In the genomic region with DNA sequence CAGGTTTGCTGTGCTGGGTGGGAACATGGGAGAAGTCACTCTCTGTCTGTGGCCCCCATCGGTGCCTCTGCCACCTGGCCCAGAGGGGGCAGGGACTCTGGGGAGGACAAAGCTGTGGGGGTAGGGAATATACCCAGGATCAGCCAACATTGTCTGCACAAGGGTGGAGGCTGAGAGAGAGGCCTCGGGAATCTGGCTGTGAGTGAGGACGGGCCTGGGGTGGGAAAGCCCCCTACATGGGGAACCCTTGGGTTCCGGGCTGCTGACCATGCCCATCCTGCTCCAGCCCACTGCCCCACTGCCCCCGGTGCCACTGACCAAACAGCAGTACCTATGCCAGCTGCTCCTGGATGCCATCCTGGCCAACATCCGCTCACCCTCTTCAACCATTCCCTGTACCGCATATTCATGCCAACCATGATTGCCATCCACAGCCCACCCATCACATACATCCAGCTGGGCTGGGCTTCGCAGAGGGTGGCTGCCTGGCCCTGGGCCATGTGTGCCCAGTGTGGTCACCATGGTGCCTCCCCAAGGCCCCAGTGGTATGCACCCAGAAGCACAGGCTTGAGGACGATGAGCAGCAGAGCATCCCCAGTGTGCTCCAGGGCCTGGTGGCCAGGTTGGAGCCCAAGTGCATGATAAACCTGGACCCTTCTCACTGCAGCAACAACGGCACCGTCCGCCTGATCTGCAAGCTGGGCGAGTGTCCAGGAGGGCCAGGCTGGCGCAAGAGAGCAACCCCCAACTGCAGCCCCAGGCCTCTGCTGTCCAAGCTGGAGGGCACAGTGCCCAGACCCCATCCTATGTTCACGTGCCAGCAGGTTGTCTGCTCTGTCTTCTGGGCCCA, we compare ENCODE assay signal across 1 cellular context.
TF ChIP-seq lines count a peak whose summit lies in the region.

No MANE protein-coding gene starts in this region.

TF ChIP-seq in K562, 482 proteins besides CTCF, POLR2A, EP300 and RAD21:
- TF ChIP-seq POLR2G (IDR thresholded peaks at IDR 0.05; ENCODE audit: low read depth, low read length) (peak; percentile 47; the same call in 1 of the 2 replicates), POLR2AphosphoS5 (IDR thresholded peaks at IDR 0.05; ENCODE audit: control insufficient read depth, insufficient read depth, low read depth, low read length) (peak; percentile 25; the same call in 1 of the 2 replicates), ZNF277 (CRISPR knock-in tag; IDR thresholded peaks at IDR 0.05; ENCODE audit: borderline replicate concordance) (no peak), RBFOX2 (IDR thresholded peaks at IDR 0.05; ENCODE audit: low read depth, low read length) (peak; percentile 65), ZNF23 (CRISPR knock-in tag; IDR thresholded peaks at IDR 0.05) (no peak), GABPB1 (CRISPR knock-in tag; IDR thresholded peaks at IDR 0.05) (peak; percentile 22; the same call in 1 of the 2 replicates)
